ENCODE assay signal across 12 cellular contexts in genomic region chr21:26945916-26946315, GRCh38. TPM values are rescaled to one million over a fixed set of nuclear protein-coding genes. Genes with fewer than 3 reads are reported as not detected.
DNase-seq lines count a peak whose midpoint lies in the region; ATAC-seq, FAIRE-seq and TF ChIP-seq lines count a peak whose summit lies in the region.
"Had no signal": no experiment of that assay in that cellular context is flagged by ENCODE, and none has a peak within 500 bp of the region (broad histone marks: within the 10 kb centered on the region; RNA-seq: fewer than 3 reads in every experiment).

No MANE protein-coding gene starts in this region.

- no peak for ATAC-seq in HG03097 (IDR thresholded peaks at IDR 0.05; ENCODE audit: low FRiP score, unreplicated experiment)
- ATAC-seq: HCT116 had no signal

- H3K36me3 ChIP-seq in BLaER1 treated with 17β-estradiol and CSF1 and Interleukin-3, amounts not matched to agents 10 nM and 100 nM: no peaks in the 10 kb centered on the region
- H3K36me3 ChIP-seq in adipocyte (ENCODE audit: control insufficient read depth, insufficient read depth, low read length, severe bottlenecking): peaks cover 84% of the 10 kb centered on the region
- H3K36me3 ChIP-seq in hepatocyte (replicated peaks; ENCODE audit: insufficient read depth, low read depth): no peaks in the 10 kb centered on the region

- H3K9me3 ChIP-seq in BLaER1 treated with 17β-estradiol and CSF1 and Interleukin-3, amounts not matched to agents 10 nM and 100 nM (replicated peaks in 1 of 11): no peaks in the 10 kb centered on the region; a peak in 1 of 22 replicates
- H3K9me3 ChIP-seq in adipocyte (ENCODE audit: control insufficient read depth, low read length) (no peaks in the 10 kb centered on the region), hepatocyte (ENCODE audit: low read depth) (no peaks in the 10 kb centered on the region)

- no peak overlapping the region for H3K4me3 ChIP-seq in BLaER1 treated with 17β-estradiol and CSF1 and Interleukin-3, amounts not matched to agents 10 nM and 100 nM
- H3K4me3 ChIP-seq in adipocyte (ENCODE audit: low read length) (peak overlapping the region; percentile 55), hepatocyte (no peak overlapping the region)

- DNase-seq in adipocyte (ENCODE audit: low read depth): no peak
- no peak for DNase-seq in hepatocyte (ENCODE audit: low spot score)
- DNase-seq in retina: peak; percentile 14
- no peak for DNase-seq in activated effector memory CD4-positive, alpha-beta T cell treated with anti-CD3 and anti-CD28 coated beads, Interleukin-2, amount 50 U/mL, for 16 hours
- no peak for DNase-seq in stimulated activated naive CD4-positive, alpha-beta T cell treated with Interleukin-2 at 50 U/mL for 16 hours (lab: John Stamatoyannopoulos, UW)
- DNase-seq in RCC 7860 (ENCODE audit: low spot score): no peak
- DNase-seq: effector CD4-positive, alpha-beta T cell; GF-D8; NCI-H526 had no signal

- no peaks in the 10 kb centered on the region for H4K20me1 ChIP-seq in BLaER1 treated with 17β-estradiol and CSF1 and Interleukin-3, amounts not matched to agents 10 nM and 100 nM
- no peaks in the 10 kb centered on the region for H4K20me1 ChIP-seq in hepatocyte (ENCODE audit: insufficient read depth, poor library complexity, severe bottlenecking)

- peak overlapping the region in 1 of 11 experiments; percentile 13; a peak in 1 of 22 replicates for H3K9ac ChIP-seq in BLaER1 treated with 17β-estradiol and CSF1 and Interleukin-3, amounts not matched to agents 10 nM and 100 nM
- H3K9ac ChIP-seq in adipocyte (ENCODE audit: low read length): peak overlapping the region; percentile 73

- H3K27ac ChIP-seq in BLaER1 treated with 17β-estradiol and CSF1 and Interleukin-3, amounts not matched to agents 10 nM and 100 nM: peak overlapping the region in 5 of 11 experiments; percentile 14 to 81 (median 57); a peak in 7 of 22 replicates
- H3K27ac ChIP-seq in hepatocyte: peak overlapping the region; percentile 48

- H2AFZ ChIP-seq in hepatocyte: peak overlapping the region; percentile 29

- 48% methylated on average over 8 of the region's 8 CpGs for WGBS in hepatocyte (ENCODE audit: low lambda C conversion rate, missing lambda C conversion rate)

- FAIRE-seq in RCC 7860 (lab: Jason Lieb, UNC): no peak

- H3K27me3 ChIP-seq in BLaER1 treated with 17β-estradiol and CSF1 and Interleukin-3, amounts not matched to agents 10 nM and 100 nM: no peaks in the 10 kb centered on the region
- H3K27me3 ChIP-seq in adipocyte (replicated peaks; ENCODE audit: control insufficient read depth, insufficient read depth, low read length) (no peaks in the 10 kb centered on the region), hepatocyte (no peaks in the 10 kb centered on the region)

- H3K4me1 ChIP-seq in BLaER1 treated with 17β-estradiol and CSF1 and Interleukin-3, amounts not matched to agents 10 nM and 100 nM: peaks cover 2 to 80% (median 36%) of the 10 kb centered on the region in 10 experiments; a peak in 14 of 20 replicates
- H3K4me1 ChIP-seq in adipocyte (ENCODE audit: control insufficient read depth, insufficient read depth, low read length) (peaks cover 86% of the 10 kb centered on the region), hepatocyte (ENCODE audit: insufficient read depth) (peaks cover 7% of the 10 kb centered on the region)

- peak overlapping the region in 6 of 11 experiments; percentile 36 to 70 (median 63); a peak in 11 of 22 replicates for H3K4me2 ChIP-seq in BLaER1 treated with 17β-estradiol and CSF1 and Interleukin-3, amounts not matched to agents 10 nM and 100 nM
- peak overlapping the region; percentile 68 for H3K4me2 ChIP-seq in hepatocyte

- no peaks in the 10 kb centered on the region for H3K9me2 ChIP-seq in hepatocyte (replicated peaks; ENCODE audit: insufficient read depth)

- no peak for TF ChIP-seq CTCF in hepatocyte (IDR thresholded peaks at IDR 0.05; ENCODE audit: poor library complexity)

- H3K79me2 ChIP-seq in hepatocyte: no peaks in the 10 kb centered on the region

RNA-seq across cellular contexts. Expression of gene ADAMTS5, which starts 21.0 kb away (rescaled TPM):
- 2.9 and 3.1 TPM in 2 replicates for total RNA-seq in hepatocyte
- polyA plus RNA-seq in hepatocyte: 0.94 and 1.4 TPM in 2 replicates
